ENCODE assay signal across 27 cellular contexts in the genomic region with DNA sequence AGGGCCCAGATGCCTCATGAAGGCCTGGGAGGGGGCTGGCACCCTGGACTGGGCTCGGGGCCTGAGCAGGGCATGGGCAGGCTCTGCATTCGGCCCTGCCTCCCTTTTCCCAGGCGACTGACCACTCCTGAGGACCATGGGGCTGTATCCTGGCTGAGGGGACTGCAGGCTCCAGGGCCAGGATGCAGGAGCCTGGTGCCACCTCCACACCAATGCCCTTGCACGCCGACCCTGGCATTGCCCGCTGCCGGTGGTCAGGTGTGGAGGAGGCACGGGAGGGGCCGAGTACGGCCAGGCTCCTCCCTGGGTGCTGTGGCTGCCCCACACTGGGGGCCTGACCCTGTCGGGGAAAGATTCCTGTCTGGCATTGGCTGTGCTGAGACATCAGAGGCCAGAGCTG.
"Had no signal": no experiment of that assay in that cellular context is flagged by ENCODE, and none has a peak within 500 bp of the region (broad histone marks: within the 10 kb centered on the region; RNA-seq: fewer than 3 reads in every experiment).

No MANE protein-coding gene starts in this region.

- H3K9me3 Mint-ChIP-seq: activated CD4-positive, alpha-beta T cell treated with anti-CD3 and anti-CD28 coated beads, Interleukin-2, amount 10 ng/mL, durations not matched to agents 24 days and 14 days; activated naive CD4-positive, alpha-beta T cell treated with anti-CD3 and anti-CD28 coated beads, Interleukin-2, amount 50 U/mL, for 24 hours; activated T-cell treated with anti-CD3 and anti-CD28 coated beads, Interleukin-2, amount 50 U/mL, for 24 hours had no signal

- DNase-seq: activated B cell treated with CpG ODN at 0.5 μM for 24 hours; activated CD4-positive, alpha-beta T cell treated with anti-CD3 and anti-CD28 coated beads for 1 hour; activated CD4-positive, alpha-beta T cell treated with anti-CD3 and anti-CD28 coated beads, Interleukin-2, amount 10 ng/mL, durations not matched to agents 24 days and 14 days; activated CD4-positive, alpha-beta T cell treated with anti-CD3 and anti-CD28 coated beads, Interleukin-2, amount 50 U/mL, for 48 hours; activated CD8-positive, alpha-beta memory T cell treated with anti-CD3 and anti-CD28 coated beads, Interleukin-2, amount 10 ng/mL, durations not matched to agents 7 days and 5 days; activated effector memory CD4-positive, alpha-beta T cell treated with Interleukin-2 at 50 U/mL for 16 hours; activated naive CD4-positive, alpha-beta T cell; activated T-cell treated with anti-CD3 and anti-CD28 coated beads, Interleukin-2, amount 50 U/mL, for 24 hours; Karpas-422; MM.1S; NCI-H1105; NCI-H1436; NCI-H1694 treated with DMSO at 0.1 percent for 48 hours; NCI-H2029 treated with DMSO at 0.1 percent for 48 hours; NCI-H345; NCI-H510A; NCI-H526 treated with DMSO at 0.1 percent for 48 hours; NCI-H82; OCI-M1; SIG-M5; T-helper 17 cell; T-helper 9 cell had no signal

- H3K36me3 Mint-ChIP-seq: activated CD8-positive, alpha-beta memory T cell treated with anti-CD3 and anti-CD28 coated beads, Interleukin-2, amount 10 ng/mL, durations not matched to agents 7 days and 5 days; activated naive CD4-positive, alpha-beta T cell treated with anti-CD3 and anti-CD28 coated beads, Interleukin-2, amount 50 U/mL, for 24 hours had no signal

- H3K27me3 ChIP-seq: breast epithelium had no signal

- H3K4me1 Mint-ChIP-seq: activated CD4-positive, alpha-beta T cell treated with anti-CD3 and anti-CD28 coated beads, Interleukin-2, amount 10 ng/mL, durations not matched to agents 24 days and 14 days; activated CD8-positive, alpha-beta memory T cell treated with anti-CD3 and anti-CD28 coated beads, Interleukin-2, amount 10 ng/mL, durations not matched to agents 7 days and 5 days; activated naive CD4-positive, alpha-beta T cell treated with anti-CD3 and anti-CD28 coated beads, Interleukin-2, amount 50 U/mL, for 24 hours; T-helper 17 cell had no signal

- H3K27ac ChIP-seq: breast epithelium had no signal

- H3K4me1 ChIP-seq: breast epithelium had no signal

- H3K36me3 ChIP-seq: breast epithelium had no signal

- H3K27ac Mint-ChIP-seq: activated CD4-positive, alpha-beta T cell treated with anti-CD3 and anti-CD28 coated beads, Interleukin-2, amount 10 ng/mL, durations not matched to agents 24 days and 14 days; activated CD8-positive, alpha-beta memory T cell treated with anti-CD3 and anti-CD28 coated beads, Interleukin-2, amount 10 ng/mL, durations not matched to agents 7 days and 5 days; activated naive CD4-positive, alpha-beta T cell treated with anti-CD3 and anti-CD28 coated beads, Interleukin-2, amount 50 U/mL, for 24 hours; activated T-cell treated with anti-CD3 and anti-CD28 coated beads, Interleukin-2, amount 50 U/mL, for 24 hours; activated T-helper 1 cell treated with anti-CD3 and anti-CD28 coated beads, Interleukin-12 subunit alpha, Interleukin-12 subunit beta, Interleukin-2, Interleukin-4 antibody, amounts not matched to agents 30 ng/mL and 10 ng/mL and 1 ng/mL, durations not matched to agents 14 hours and 24 hours and 36 hours; T-helper 17 cell had no signal

- ATAC-seq: activated CD8-positive, alpha-beta memory T cell treated with anti-CD3 and anti-CD28 coated beads, Interleukin-2, amount 10 ng/mL, durations not matched to agents 7 days and 5 days; K562; Panc1; T-helper 17 cell had no signal

- H3K27me3 Mint-ChIP-seq: activated naive CD4-positive, alpha-beta T cell treated with anti-CD3 and anti-CD28 coated beads, Interleukin-2, amount 50 U/mL, for 24 hours had no signal

- H3K4me3 Mint-ChIP-seq: activated B cell treated with CpG ODN at 0.5 μM for 24 hours; activated CD4-positive, alpha-beta T cell treated with anti-CD3 and anti-CD28 coated beads, Interleukin-2, amount 10 ng/mL, durations not matched to agents 24 days and 14 days; activated CD8-positive, alpha-beta memory T cell treated with anti-CD3 and anti-CD28 coated beads, Interleukin-2, amount 10 ng/mL, durations not matched to agents 7 days and 5 days; activated naive CD4-positive, alpha-beta T cell treated with anti-CD3 and anti-CD28 coated beads, Interleukin-2, amount 50 U/mL, for 24 hours; activated T-cell treated with anti-CD3 and anti-CD28 coated beads, Interleukin-2, amount 50 U/mL, for 24 hours; activated T-helper 1 cell treated with anti-CD3 and anti-CD28 coated beads, Interleukin-12 subunit alpha, Interleukin-12 subunit beta, Interleukin-2, Interleukin-4 antibody, amounts not matched to agents 30 ng/mL and 10 ng/mL and 1 ng/mL, durations not matched to agents 14 hours and 24 hours and 36 hours; T-helper 17 cell had no signal

- H3K4me3 ChIP-seq: breast epithelium, K562 had no signal
